Comparison of ENCODE assay signal across 14 cellular contexts in genomic region chr19:34960103-34960805, GRCh38. TPM values are rescaled to one million over a fixed set of nuclear protein-coding genes. Genes with fewer than 3 reads are reported as not detected.
DNase-seq lines count a peak whose midpoint lies in the region; ATAC-seq lines count a peak whose summit lies in the region.
"Had no signal": no experiment of that assay in that cellular context is flagged by ENCODE, and none has a peak within 500 bp of the region (broad histone marks: within the 10 kb centered on the region; RNA-seq: fewer than 3 reads in every experiment).

No MANE protein-coding gene starts in this region.

- peak overlapping the region in 2 of 6 donors; percentile 18 to 79 for H3K27ac Mint-ChIP-seq in immature natural killer cell

- peaks cover 2 to 8% (median 5%) of the 10 kb centered on the region in 3 donors for H3K27me3 Mint-ChIP-seq in immature natural killer cell (ENCODE audit: low read depth in 3 of 3)
- H3K27me3 Mint-ChIP-seq: T-helper 17 cell had no signal

- H3K9me3 Mint-ChIP-seq in immature natural killer cell: peaks cover 60 to 80% (median 77%) of the 10 kb centered on the region in 6 donors

- peaks cover 31 to 38% of the 10 kb centered on the region in 2 donors for H3K4me1 Mint-ChIP-seq in immature natural killer cell

- peak overlapping the region; percentile 28 to 69 (median 47) for H3K4me3 Mint-ChIP-seq in immature natural killer cell

- peaks cover 70 to 76% (median 72%) of the 10 kb centered on the region in 3 donors for H3K36me3 Mint-ChIP-seq in immature natural killer cell

- no peak for ATAC-seq in GM18861 (IDR thresholded peaks at IDR 0.05; ENCODE audit: unreplicated experiment)
- no peak for ATAC-seq in GM19324 (IDR thresholded peaks at IDR 0.05; ENCODE audit: low FRiP score, unreplicated experiment)
- ATAC-seq: foreskin keratinocyte, left colon, T-helper 17 cell had no signal

- peak; percentile 45 for DNase-seq in 8988T
- peak; percentile 97 for DNase-seq in Daoy (ENCODE audit: low read depth)
- DNase-seq in T1000 (lab: John Stamatoyannopoulos, UW): peak; percentile 84
- DNase-seq in immature natural killer cell: no peak
- no peak for DNase-seq in cerebellum (ENCODE audit: low spot score)
- DNase-seq in KG1 (lab: John Stamatoyannopoulos, UW): no peak
- DNase-seq: cortex of kidney, foreskin keratinocyte, left colon, NCI-H1417, posterior cingulate gyrus, T-helper 17 cell had no signal

RNA-seq across cellular contexts. Expression of gene ZNF792, which starts 3.8 kb away (rescaled TPM):
- total RNA-seq in Daoy (2014; rRNA removed; shearing (Covaris generic)): 1.8 and 1.9 TPM in 2 replicates
- polyA plus RNA-seq in immature natural killer cell: 10 to 100 TPM in 2 of 3 donors, 1 to 10 TPM in 1; 8.4 to 17.2 (median 10.6) TPM
- total RNA-seq in cerebellum: 17.3 TPM

RNA-seq across cellular contexts. Expression of gene ZNF30, which starts 33.6 kb away (rescaled TPM):
- total RNA-seq in Daoy (2014; rRNA removed; shearing (Covaris generic)): 2.1 and 2.9 TPM in 2 replicates
- 1 to 10 TPM; 3.7 to 6.2 (median 4.7) TPM for polyA plus RNA-seq in immature natural killer cell
- total RNA-seq in cerebellum: 7.1 TPM

RNA-seq across cellular contexts. Expression of gene GRAMD1A, which starts 39.9 kb away (rescaled TPM):
- total RNA-seq in Daoy (2014; rRNA removed; shearing (Covaris generic)): 11.6 and 14.1 TPM in 2 replicates
- polyA plus RNA-seq in immature natural killer cell: 10 to 100 TPM in 1 of 3 donors, 1 to 10 TPM in 2; 6.7 to 19.1 (median 7.8) TPM
- total RNA-seq in cerebellum: 50.0 TPM

Comparison
In these comparisons a context has a peak if more than half of its experiments do, and no peak if none do; other contexts are left out.
1. DNase-seq: peak in 8988T (single experiment), Daoy (single experiment) and T1000 (single experiment); none in immature natural killer cell (0 of 3), cerebellum (single experiment) and KG1 (single experiment).